ENCODE assay signal across 16 cellular contexts in genomic region chr5:38692780-38693507, GRCh38.
"Had no signal": no experiment of that assay in that cellular context is flagged by ENCODE, and none has a peak within 500 bp of the region (broad histone marks: within the 10 kb centered on the region; RNA-seq: fewer than 3 reads in every experiment).

No MANE protein-coding gene starts in this region.

- H3K27me3 ChIP-seq: heart right ventricle, sigmoid colon, spleen, upper lobe of left lung had no signal

- DNase-seq: activated CD4-positive, alpha-beta T cell treated with anti-CD3 and anti-CD28 coated beads for 48 hours; activated CD8-positive, alpha-beta T cell treated with anti-CD3 and anti-CD28 coated beads for 36 hours; activated gamma-delta T cell treated with Interleukin-2 at 50 U/mL for 16 hours; aorta; heart right ventricle; kidney; left ventricle myocardium inferior; occipital lobe; posterior cingulate gyrus; sigmoid colon; spleen; stimulated activated CD4-positive, alpha-beta T cell treated with anti-CD3 and anti-CD28 coated beads, Interleukin-4, amount 100 ng/mL, for 1 hour; stimulated activated naive CD4-positive, alpha-beta T cell treated with Interleukin-2 at 50 U/mL for 16 hours; T1000; upper lobe of left lung had no signal

- H3K27ac ChIP-seq: epithelial cell of prostate, heart right ventricle, left ventricle myocardium inferior, sigmoid colon, spleen, upper lobe of left lung had no signal

- H3K9me3 ChIP-seq: heart right ventricle, left ventricle myocardium inferior, sigmoid colon, spleen, upper lobe of left lung had no signal

- H3K4me3 ChIP-seq: heart right ventricle, left ventricle myocardium inferior, sigmoid colon, spleen, upper lobe of left lung had no signal

- H3K36me3 ChIP-seq: heart right ventricle, left ventricle myocardium inferior, sigmoid colon, spleen, upper lobe of left lung had no signal

- ATAC-seq: activated CD8-positive, alpha-beta T cell treated with anti-CD3 and anti-CD28 coated beads for 36 hours; heart right ventricle had no signal
